Comparison of ENCODE assay signal across 26 cellular contexts in the genomic region with DNA sequence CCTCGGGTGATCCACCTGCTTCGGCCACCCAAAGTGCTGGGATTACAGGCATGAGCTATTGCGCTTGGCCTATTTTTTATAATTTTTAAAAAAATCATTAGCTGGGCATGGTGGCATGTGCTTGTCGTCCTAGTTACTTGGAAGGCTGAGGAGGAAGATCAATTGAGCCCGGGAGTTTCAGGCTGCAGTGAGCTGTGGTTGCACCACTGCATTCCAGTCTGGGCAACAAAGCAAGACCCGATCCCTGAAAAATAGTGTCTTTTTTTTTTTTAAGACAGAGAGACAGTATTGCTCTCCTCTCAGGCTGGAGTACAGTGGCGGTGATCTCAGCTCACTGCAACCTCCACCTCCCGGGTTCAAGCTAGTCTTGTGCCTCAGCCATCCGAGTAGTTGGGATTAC.
"Had no signal": no experiment of that assay in that cellular context is flagged by ENCODE, and none has a peak within 500 bp of the region (broad histone marks: within the 10 kb centered on the region; RNA-seq: fewer than 3 reads in every experiment).

No MANE protein-coding gene starts in this region.

- H3K4me1 Mint-ChIP-seq: activated T-helper 17 cell treated with anti-CD3 and anti-CD28 coated beads, Interleukin-2, amount 50 U/mL, for 72 hours had no signal

- H3K27ac ChIP-seq: cardiac muscle cell, coronary artery, foreskin keratinocyte, heart right ventricle, left ventricle myocardium inferior, pancreas, psoas muscle, spleen, tibial nerve, WERI-Rb-1 had no signal

- ATAC-seq: activated CD4-positive, CD25-positive, alpha-beta regulatory T cell treated with anti-CD3 and anti-CD28 coated beads, Interleukin-2, amount 50 U/mL, for 24 hours; activated T-cell treated with anti-CD3 and anti-CD28 coated beads, Interleukin-2, amount 50 U/mL, for 4 hours; activated T-helper 17 cell treated with anti-CD3 and anti-CD28 coated beads, Interleukin-2, amount 50 U/mL, for 72 hours; foreskin keratinocyte; heart right ventricle; pancreas; psoas muscle; T-helper 17 cell had no signal

- DNase-seq: activated CD4-positive, alpha-beta memory T cell treated with anti-CD3 and anti-CD28 coated beads for 36 hours; activated CD4-positive, alpha-beta T cell treated with anti-CD3 and anti-CD28 coated beads, Interleukin-2, amount 10 ng/mL, durations not matched to agents 24 days and 14 days; activated CD8-positive, alpha-beta memory T cell treated with anti-CD3 and anti-CD28 coated beads, Interleukin-2, amount 50 U/mL, for 4 hours; activated gamma-delta T cell treated with Interleukin-2 at 50 U/mL for 16 hours; activated naive CD4-positive, alpha-beta T cell treated with anti-CD3 and anti-CD28 coated beads, Interleukin-2, amount 50 U/mL, for 16 hours; activated T-cell treated with anti-CD3 and anti-CD28 coated beads, Interleukin-2, amount 50 U/mL, for 4 hours; cerebellar nuclear complex; foreskin keratinocyte; heart right ventricle; left ventricle myocardium inferior; mammary epithelial cell; naive B cell; nucleus accumbens; pancreas; psoas muscle; spleen; stimulated activated naive CD4-positive, alpha-beta T cell; T-helper 17 cell; T1000; WERI-Rb-1 had no signal

- H3K4me1 ChIP-seq: foreskin keratinocyte had no signal

- H3K9me3 ChIP-seq: heart right ventricle, left ventricle myocardium inferior, pancreas, psoas muscle, spleen, tibial nerve had no signal

- H3K27me3 Mint-ChIP-seq: activated CD4-positive, alpha-beta memory T cell treated with anti-CD3 and anti-CD28 coated beads for 36 hours; activated CD4-positive, alpha-beta T cell treated with anti-CD3 and anti-CD28 coated beads, Interleukin-2, amount 10 ng/mL, durations not matched to agents 24 days and 14 days; activated T-helper 17 cell treated with anti-CD3 and anti-CD28 coated beads, Interleukin-2, amount 50 U/mL, for 72 hours; naive B cell; T-helper 17 cell had no signal

- H3K4me3 ChIP-seq: cardiac muscle cell, coronary artery, heart right ventricle, left ventricle myocardium inferior, pancreas, psoas muscle, spleen, tibial nerve had no signal

- H3K27ac Mint-ChIP-seq: activated CD4-positive, alpha-beta memory T cell treated with anti-CD3 and anti-CD28 coated beads for 36 hours; activated CD4-positive, alpha-beta T cell treated with anti-CD3 and anti-CD28 coated beads, Interleukin-2, amount 10 ng/mL, durations not matched to agents 24 days and 14 days; activated T-helper 17 cell treated with anti-CD3 and anti-CD28 coated beads, Interleukin-2, amount 50 U/mL, for 72 hours had no signal

- H3K27me3 ChIP-seq: cardiac muscle cell, foreskin keratinocyte, heart right ventricle, pancreas, spleen, tibial nerve had no signal

- H3K4me3 Mint-ChIP-seq: activated CD4-positive, alpha-beta memory T cell treated with anti-CD3 and anti-CD28 coated beads for 36 hours; activated CD4-positive, alpha-beta T cell treated with anti-CD3 and anti-CD28 coated beads, Interleukin-2, amount 10 ng/mL, durations not matched to agents 24 days and 14 days; activated T-cell treated with anti-CD3 and anti-CD28 coated beads, Interleukin-2, amount 50 U/mL, for 4 hours; activated T-helper 17 cell treated with anti-CD3 and anti-CD28 coated beads, Interleukin-2, amount 50 U/mL, for 72 hours; naive B cell; T-helper 17 cell had no signal

- H3K9me3 Mint-ChIP-seq: activated CD4-positive, alpha-beta memory T cell treated with anti-CD3 and anti-CD28 coated beads for 36 hours; activated CD4-positive, alpha-beta T cell treated with anti-CD3 and anti-CD28 coated beads, Interleukin-2, amount 10 ng/mL, durations not matched to agents 24 days and 14 days; activated T-cell treated with anti-CD3 and anti-CD28 coated beads, Interleukin-2, amount 50 U/mL, for 4 hours; activated T-helper 17 cell treated with anti-CD3 and anti-CD28 coated beads, Interleukin-2, amount 50 U/mL, for 72 hours; brain; naive B cell had no signal
